8 cellular contexts compared by ENCODE assay signal in the genomic region with DNA sequence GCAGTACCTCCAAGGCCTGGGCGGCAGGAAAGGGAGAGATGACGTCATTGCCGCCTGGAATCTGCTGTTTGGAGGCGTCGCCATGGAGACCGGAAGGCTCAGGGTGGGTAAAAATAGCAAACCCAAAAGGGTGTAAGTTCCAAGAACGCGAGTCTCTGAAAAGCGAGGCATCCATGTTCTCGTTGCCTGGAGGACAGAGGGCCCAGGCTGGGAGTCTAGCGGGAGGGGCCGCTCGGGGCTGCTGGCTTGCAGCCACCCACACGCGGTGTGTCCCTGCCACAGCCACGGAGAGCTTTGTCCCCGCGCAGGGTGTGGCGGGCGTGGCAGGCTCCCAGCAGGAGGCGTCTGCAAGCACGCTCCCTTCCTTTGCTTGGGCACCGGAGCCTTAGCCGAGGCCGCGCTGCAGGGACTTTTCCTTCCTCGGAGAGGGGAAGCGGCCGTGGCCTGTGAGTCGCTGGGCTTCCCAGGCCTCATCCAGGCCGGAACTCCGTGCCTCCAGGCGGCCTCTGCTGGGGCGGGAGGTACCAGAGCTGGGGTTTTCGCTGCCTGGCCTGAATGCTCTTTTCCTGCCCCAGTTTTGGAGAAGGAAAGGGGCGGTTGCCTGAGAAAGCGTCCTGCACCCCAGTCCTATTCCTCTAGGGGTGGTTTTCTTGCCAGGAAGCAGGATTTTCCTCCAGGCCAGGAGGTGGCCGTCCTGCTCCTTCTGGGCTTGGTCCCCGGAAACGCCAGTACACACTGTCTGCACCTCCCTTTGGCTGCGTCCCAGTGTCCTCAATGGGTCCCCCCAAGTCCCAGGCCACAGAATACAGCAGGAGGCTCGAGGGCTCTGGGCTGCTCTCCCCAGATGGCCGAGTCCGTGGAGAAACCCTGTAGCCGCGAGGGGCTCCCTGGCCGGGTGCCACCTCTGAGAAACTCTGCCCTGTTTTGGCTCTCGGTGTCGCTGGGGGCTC. TPM values are rescaled to one million over a fixed set of nuclear protein-coding genes. Genes with fewer than 3 reads are reported as not detected.
DNase-seq lines count a peak whose midpoint lies in the region; ATAC-seq and TF ChIP-seq lines count a peak whose summit lies in the region.

No MANE protein-coding gene starts in this region.

- peak overlapping the region; percentile 97 for H3K27ac ChIP-seq in rectal smooth muscle tissue (ENCODE audit: low read depth, low read length)

- H3K27me3 ChIP-seq in BE2C: no peaks in the 10 kb centered on the region
- no peaks in the 10 kb centered on the region for H3K27me3 ChIP-seq in iPS-15b (ENCODE audit: control insufficient read depth, insufficient read depth, low read length)
- no peaks in the 10 kb centered on the region for H3K27me3 ChIP-seq in rectal smooth muscle tissue (ENCODE audit: control insufficient read depth, insufficient read depth, low read length)

- peak overlapping the region; percentile 52 for H3K4me3 ChIP-seq in BE2C (ENCODE audit: low read depth, low read length)
- H3K4me3 ChIP-seq in iPS-15b (ENCODE audit: low read depth, low read length): peak overlapping the region; percentile 46
- H3K4me3 ChIP-seq in rectal smooth muscle tissue (ENCODE audit: low read length): peak overlapping the region; percentile 40

- H3K9me3 Mint-ChIP-seq in HFFc6: no peaks in the 10 kb centered on the region

- ATAC-seq in HG02885 (IDR thresholded peaks at IDR 0.05; ENCODE audit: poor library complexity, unreplicated experiment) (no peak), HG03095 (IDR thresholded peaks at IDR 0.05; ENCODE audit: unreplicated experiment) (no peak)

- H3K27ac Mint-ChIP-seq in HFFc6: peak overlapping the region; percentile 98

- H3K4me1 ChIP-seq in BE2C (peaks cover 12% of the 10 kb centered on the region), iPS-15b (ENCODE audit: control insufficient read depth, insufficient read depth, low read length) (no peaks in the 10 kb centered on the region), rectal smooth muscle tissue (ENCODE audit: control insufficient read depth, insufficient read depth, low read length) (peaks cover 38% of the 10 kb centered on the region)

- no peaks in the 10 kb centered on the region for H3K36me3 Mint-ChIP-seq in HFFc6 (ENCODE audit: low read depth)

- no peaks in the 10 kb centered on the region for H3K27me3 Mint-ChIP-seq in HFFc6 (ENCODE audit: insufficient read depth)

- H3K4me1 Mint-ChIP-seq in HFFc6 (ENCODE audit: low read depth): peaks cover 22% of the 10 kb centered on the region

- TF ChIP-seq CTCF in BE2C (IDR thresholded peaks at IDR 0.05; ENCODE audit: low read depth, low read length): peak; percentile 38
- TF ChIP-seq CTCF in HFFc6 (IDR thresholded peaks at IDR 0.05): peak; percentile 67

- H3K9ac ChIP-seq in iPS-15b (ENCODE audit: low read depth, low read length) (peak overlapping the region; percentile 54), rectal smooth muscle tissue (ENCODE audit: low read length) (peak overlapping the region; percentile 98)

- peak overlapping the region; percentile 70 for H3K4me3 Mint-ChIP-seq in HFFc6

- H3K36me3 ChIP-seq in BE2C (no peaks in the 10 kb centered on the region), iPS-15b (ENCODE audit: control insufficient read depth, insufficient read depth, low read length) (no peaks in the 10 kb centered on the region), rectal smooth muscle tissue (ENCODE audit: control insufficient read depth, insufficient read depth, low read length) (no peaks in the 10 kb centered on the region)

- DNase-seq in BE2C (peak; percentile 83), HFFc6 (peak; percentile 96), T-helper 1 cell (peak in 4 of 5 donors; percentile 32 to 66 (median 44))
- peak; percentile 68 for DNase-seq in central memory CD4-positive, alpha-beta T cell

- H3K9me3 ChIP-seq in BE2C (no peaks in the 10 kb centered on the region), iPS-15b (ENCODE audit: control insufficient read depth, insufficient read depth, low read length) (no peaks in the 10 kb centered on the region)

RNA-seq across cellular contexts. Expression of a gene that starts 15.3 kb away (rescaled TPM):
- 22.2 TPM for polyA plus RNA-seq in BE2C (2012; ENCODE audit: insufficient read depth, insufficient read length, low read depth)
- 10 to 100 TPM; 63.7 to 76.6 (median 66.1) TPM for total RNA-seq in HFFc6 (2021; fragmentation: NEBNext Ultra II Directional; extraction: Animal tissue kit (Norgen Biotek cat#: 25700))

RNA-seq across cellular contexts. Expression of a gene that starts 18.2 kb away (rescaled TPM):
- 37.3 TPM for polyA plus RNA-seq in BE2C (2012; ENCODE audit: insufficient read depth, insufficient read length, low read depth)
- 10 to 100 TPM; 75.3 to 97.4 (median 82.7) TPM for total RNA-seq in HFFc6 (2021; fragmentation: NEBNext Ultra II Directional; extraction: Animal tissue kit (Norgen Biotek cat#: 25700))

Comparison
In these comparisons a context has a peak if more than half of its experiments do, and no peak if none do; other contexts are left out.
1. DNase-seq: peak in every context shown above with its lines; median percentile 96 in HFFc6; 83 in BE2C; 68 in central memory CD4-positive, alpha-beta T cell; 44 in T-helper 1 cell.